Comparison of ENCODE assay signal across 1 cellular context in the genomic region with DNA sequence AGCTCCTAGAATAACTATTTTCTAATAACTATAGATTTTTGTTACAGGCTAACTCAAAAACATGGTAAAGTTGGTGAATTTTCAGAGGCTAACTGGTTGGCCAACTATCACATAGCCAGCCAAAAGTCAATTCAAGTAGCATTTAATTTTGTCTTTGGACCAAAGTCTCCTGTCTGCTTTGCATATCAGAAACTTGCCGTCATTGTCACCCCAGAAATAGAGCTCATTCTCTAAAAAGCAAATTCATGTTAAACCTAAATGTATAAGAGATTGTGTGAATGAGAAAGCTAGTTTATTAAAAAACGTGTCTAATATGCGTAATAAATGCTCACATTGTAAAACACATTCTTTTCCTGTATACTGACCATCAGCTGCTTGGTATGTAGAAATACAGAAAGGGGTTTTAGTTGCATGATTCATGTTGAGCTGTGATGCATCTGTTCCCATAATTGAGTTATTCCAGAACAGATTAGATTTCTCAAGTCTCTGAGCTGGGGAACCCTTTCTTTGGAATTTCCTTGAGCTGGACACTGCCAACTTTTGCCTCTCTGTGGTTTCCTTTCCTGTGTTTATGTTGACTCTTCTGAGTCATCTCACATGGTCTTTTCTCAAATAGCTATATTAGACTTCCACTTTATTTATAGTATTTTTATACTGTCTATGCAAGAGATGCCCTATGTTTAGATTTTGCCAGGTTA.
TF ChIP-seq lines count a peak whose summit lies in the region.

No MANE protein-coding gene starts in this region.

TF ChIP-seq in K562, 482 proteins besides CTCF, POLR2A, EP300 and RAD21:
- TF ChIP-seq SMAD2 (IDR thresholded peaks at IDR 0.05; ENCODE audit: low read depth, low read length) (no peak), JUND (IDR thresholded peaks at IDR 0.05; ENCODE audit: borderline replicate concordance, low read depth, low read length) (peak; percentile 54; the same call in 1 of the 2 replicates), JUND (tag; IDR thresholded peaks at IDR 0.05; ENCODE audit: borderline replicate concordance, low read depth, low read length) (no peak), ESRRB (CRISPR knock-in tag; IDR thresholded peaks at IDR 0.05; ENCODE audit: borderline replicate concordance) (no peak), FOSL1 (tag; conservative IDR thresholded peaks at IDR 0.05) (peak; percentile 57), U2AF1 (optimal IDR thresholded peaks at IDR 0.05; ENCODE audit: low read depth, low read length) (no peak)
- TF ChIP-seq, protein P1, sequence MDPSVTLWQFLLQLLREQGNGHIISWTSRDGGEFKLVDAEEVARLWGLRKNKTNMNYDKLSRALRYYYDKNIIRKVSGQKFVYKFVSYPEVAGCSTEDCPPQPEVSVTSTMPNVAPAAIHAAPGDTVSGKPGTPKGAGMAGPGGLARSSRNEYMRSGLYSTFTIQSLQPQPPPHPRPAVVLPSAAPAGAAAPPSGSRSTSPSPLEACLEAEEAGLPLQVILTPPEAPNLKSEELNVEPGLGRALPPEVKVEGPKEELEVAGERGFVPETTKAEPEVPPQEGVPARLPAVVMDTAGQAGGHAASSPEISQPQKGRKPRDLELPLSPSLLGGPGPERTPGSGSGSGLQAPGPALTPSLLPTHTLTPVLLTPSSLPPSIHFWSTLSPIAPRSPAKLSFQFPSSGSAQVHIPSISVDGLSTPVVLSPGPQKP (CRISPR knock-in tag; IDR thresholded peaks at IDR 0.05) = no peak
- TF ChIP-seq, protein P2, sequence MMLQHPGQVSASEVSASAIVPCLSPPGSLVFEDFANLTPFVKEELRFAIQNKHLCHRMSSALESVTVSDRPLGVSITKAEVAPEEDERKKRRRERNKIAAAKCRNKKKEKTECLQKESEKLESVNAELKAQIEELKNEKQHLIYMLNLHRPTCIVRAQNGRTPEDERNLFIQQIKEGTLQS (IDR thresholded peaks at IDR 0.05) = peak; percentile 23; the same call in 1 of the 2 replicates
- TF ChIP-seq, protein P2 (CRISPR knock-in tag; conservative IDR thresholded peaks at IDR 0.05) = no peak
- TF ChIP-seq, protein P3, sequence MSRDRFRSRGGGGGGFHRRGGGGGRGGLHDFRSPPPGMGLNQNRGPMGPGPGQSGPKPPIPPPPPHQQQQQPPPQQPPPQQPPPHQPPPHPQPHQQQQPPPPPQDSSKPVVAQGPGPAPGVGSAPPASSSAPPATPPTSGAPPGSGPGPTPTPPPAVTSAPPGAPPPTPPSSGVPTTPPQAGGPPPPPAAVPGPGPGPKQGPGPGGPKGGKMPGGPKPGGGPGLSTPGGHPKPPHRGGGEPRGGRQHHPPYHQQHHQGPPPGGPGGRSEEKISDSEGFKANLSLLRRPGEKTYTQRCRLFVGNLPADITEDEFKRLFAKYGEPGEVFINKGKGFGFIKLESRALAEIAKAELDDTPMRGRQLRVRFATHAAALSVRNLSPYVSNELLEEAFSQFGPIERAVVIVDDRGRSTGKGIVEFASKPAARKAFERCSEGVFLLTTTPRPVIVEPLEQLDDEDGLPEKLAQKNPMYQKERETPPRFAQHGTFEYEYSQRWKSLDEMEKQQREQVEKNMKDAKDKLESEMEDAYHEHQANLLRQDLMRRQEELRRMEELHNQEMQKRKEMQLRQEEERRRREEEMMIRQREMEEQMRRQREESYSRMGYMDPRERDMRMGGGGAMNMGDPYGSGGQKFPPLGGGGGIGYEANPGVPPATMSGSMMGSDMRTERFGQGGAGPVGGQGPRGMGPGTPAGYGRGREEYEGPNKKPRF (IDR thresholded peaks at IDR 0.05; ENCODE audit: low read depth, low read length) = no peak
